In the genomic region with DNA sequence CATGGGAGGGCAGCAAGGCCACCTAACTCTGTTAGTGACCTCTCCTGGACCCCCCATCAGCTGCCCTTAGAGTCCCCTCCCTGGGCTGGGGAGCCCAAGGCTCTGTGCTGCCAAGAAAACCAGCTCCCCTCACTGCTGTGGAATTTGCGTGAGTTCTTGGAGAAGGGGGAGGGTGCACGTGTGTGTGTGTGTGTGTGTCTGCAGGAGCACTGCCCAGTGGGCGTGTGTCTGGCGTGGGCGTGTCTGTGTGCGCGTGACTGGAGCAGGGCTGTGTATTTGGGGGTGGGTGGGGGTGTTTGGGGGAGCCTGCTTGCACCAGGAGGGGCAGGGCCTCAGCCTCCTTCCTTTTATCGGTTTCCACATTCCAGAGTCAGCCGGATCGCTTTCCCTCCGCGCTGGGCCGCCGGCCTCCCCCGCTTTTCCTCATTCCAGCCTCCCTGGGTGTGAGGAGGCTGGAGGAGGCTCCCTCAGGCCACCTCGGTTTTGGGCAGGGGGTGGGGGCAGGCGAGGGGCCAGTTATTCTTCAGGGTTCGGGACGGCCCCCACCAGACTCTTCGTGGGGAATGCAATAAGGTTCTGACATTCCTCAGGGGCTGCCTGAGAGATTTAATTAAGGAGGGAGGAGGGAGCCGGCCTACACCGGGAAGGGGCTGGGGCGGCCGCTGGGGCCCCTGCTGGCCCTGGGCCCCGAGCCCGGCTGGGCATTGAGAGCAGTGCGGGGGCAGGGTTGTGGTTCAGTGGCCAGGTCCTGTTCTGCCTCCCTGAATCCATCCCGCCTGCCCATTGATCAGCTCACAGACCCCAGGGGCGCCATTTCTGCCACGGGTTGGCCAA, we compare ENCODE assay signal across 8 cellular contexts. TPM values are rescaled to one million over a fixed set of nuclear protein-coding genes. Genes with fewer than 3 reads are reported as not detected.
DNase-seq lines count a peak whose midpoint lies in the region; ATAC-seq and TF ChIP-seq lines count a peak whose summit lies in the region.

No MANE protein-coding gene starts in this region.

- DNase-seq in HS-5 (ENCODE audit: low read depth) (peak; percentile 61), brain microvascular endothelial cell (peak; percentile 88), iris pigment epithelial cell (ENCODE audit: low read depth) (peak; percentile 94), stomach (peak; percentile 83), activated gamma-delta T cell treated with Interleukin-2 at 50 U/mL for 16 hours (no peak), HuH-7.5 (ENCODE audit: low spot score) (no peak)

- TF ChIP-seq POLR2A in stomach (IDR thresholded peaks at IDR 0.05) = no peak

- intact Hi-C loops in stomach (cut with DNase I; ENCODE audit: low total_unique reads) = no loop called here

- H3K27ac ChIP-seq in brain microvascular endothelial cell (peak overlapping the region; percentile 70), stomach (peak overlapping the region; percentile 66 to 93 (median 86))

- no peak for TF ChIP-seq EP300 in stomach (IDR thresholded peaks at IDR 0.05)

- H3K27me3 ChIP-seq in brain microvascular endothelial cell (replicated peaks) = no peaks in the 10 kb centered on the region
- no peaks in the 10 kb centered on the region for H3K27me3 ChIP-seq in stomach

- 21 to 39% (median 27%) methylated on average over 27 to 30 of the region's 30 CpGs for WGBS in stomach, 5 donors

- in situ Hi-C loops in brain microvascular endothelial cell (cut with HindIII; ENCODE audit: low pct_ligation_motif_present, low sequenced_read_pairs) = no loop called here

- no peak for ATAC-seq in HG03280 (IDR thresholded peaks at IDR 0.05; ENCODE audit: unreplicated experiment)
- no peak for ATAC-seq in HG02610 (IDR thresholded peaks at IDR 0.05; ENCODE audit: unreplicated experiment)

- no peaks in the 10 kb centered on the region for H3K9me3 ChIP-seq in stomach

- TF ChIP-seq CTCF in brain microvascular endothelial cell (IDR thresholded peaks at IDR 0.05; ENCODE audit: low read depth, low read length, missing control alignments) (no peak), stomach (IDR thresholded peaks at IDR 0.05) (no peak)

- H3K4me3 ChIP-seq in brain microvascular endothelial cell (ENCODE audit: low read depth, low read length) = peak overlapping the region; percentile 73
- H3K4me3 ChIP-seq in stomach = peak overlapping the region; percentile 55 to 76 (median 66)

- H3K36me3 ChIP-seq in brain microvascular endothelial cell (replicated peaks) (peaks cover 4% of the 10 kb centered on the region), stomach (peaks cover 0 to 5% (median under 1%) of the 10 kb centered on the region in 4 donors)

- peaks cover 83 to 95% (median 94%) of the 10 kb centered on the region in 4 donors for H3K4me1 ChIP-seq in stomach

RNA-seq across cellular contexts. Expression of a gene that starts 2.5 kb away (rescaled TPM):
- total RNA-seq in stomach = 10 to 100 TPM; 10.5 to 25.6 (median 11.6) TPM
- 1 to 10 TPM; 3.7 to 7.2 (median 5.1) TPM for polyA plus RNA-seq in stomach

RNA-seq across cellular contexts. Expression of a gene that starts 23.0 kb away (rescaled TPM):
- 100 to 1,000 TPM in 1 of 5 donors, 10 to 100 TPM in 3, 1 to 10 TPM in 1; 4.7 to 218 (median 28.1) TPM for total RNA-seq in stomach
- polyA plus RNA-seq in stomach = 100 to 1,000 TPM in 2 of 3 donors, 10 to 100 TPM in 1; 54.4 to 117 (median 104) TPM

RNA-seq across cellular contexts. Expression of a gene that starts 42.3 kb away (rescaled TPM):
- 100 to 1,000 TPM in 2 of 5 donors, 10 to 100 TPM in 3; 12.5 to 173 (median 57.2) TPM for total RNA-seq in stomach
- 10 to 100 TPM; 12.6 to 14.2 (median 13.6) TPM for polyA plus RNA-seq in stomach

RNA-seq across cellular contexts. Expression of a gene that starts 51.5 kb away (rescaled TPM):
- total RNA-seq in stomach = 10 to 100 TPM; 26.8 to 53.0 (median 39.1) TPM
- polyA plus RNA-seq in stomach = 10 to 100 TPM; 18.8 to 28.0 (median 24.5) TPM

RNA-seq across cellular contexts. Expression of a gene that starts 58.3 kb away (rescaled TPM):
- total RNA-seq in stomach = 10 to 100 TPM in 1 of 5 donors, 1 to 10 TPM in 4; 3.2 to 21.0 (median 4.6) TPM
- polyA plus RNA-seq in stomach = 1 to 10 TPM; 4.4 to 9.0 (median 5.8) TPM

Comparison
In these comparisons a context has a peak if more than half of its experiments do, and no peak if none do; other contexts are left out.
1. DNase-seq: peak in HS-5 (single experiment), brain microvascular endothelial cell (single experiment), iris pigment epithelial cell (single experiment) and stomach (single experiment); none in activated gamma-delta T cell treated with Interleukin-2 at 50 U/mL for 16 hours (single experiment) and HuH-7.5 (single experiment).